9 cellular contexts compared by ENCODE assay signal in the genomic region with DNA sequence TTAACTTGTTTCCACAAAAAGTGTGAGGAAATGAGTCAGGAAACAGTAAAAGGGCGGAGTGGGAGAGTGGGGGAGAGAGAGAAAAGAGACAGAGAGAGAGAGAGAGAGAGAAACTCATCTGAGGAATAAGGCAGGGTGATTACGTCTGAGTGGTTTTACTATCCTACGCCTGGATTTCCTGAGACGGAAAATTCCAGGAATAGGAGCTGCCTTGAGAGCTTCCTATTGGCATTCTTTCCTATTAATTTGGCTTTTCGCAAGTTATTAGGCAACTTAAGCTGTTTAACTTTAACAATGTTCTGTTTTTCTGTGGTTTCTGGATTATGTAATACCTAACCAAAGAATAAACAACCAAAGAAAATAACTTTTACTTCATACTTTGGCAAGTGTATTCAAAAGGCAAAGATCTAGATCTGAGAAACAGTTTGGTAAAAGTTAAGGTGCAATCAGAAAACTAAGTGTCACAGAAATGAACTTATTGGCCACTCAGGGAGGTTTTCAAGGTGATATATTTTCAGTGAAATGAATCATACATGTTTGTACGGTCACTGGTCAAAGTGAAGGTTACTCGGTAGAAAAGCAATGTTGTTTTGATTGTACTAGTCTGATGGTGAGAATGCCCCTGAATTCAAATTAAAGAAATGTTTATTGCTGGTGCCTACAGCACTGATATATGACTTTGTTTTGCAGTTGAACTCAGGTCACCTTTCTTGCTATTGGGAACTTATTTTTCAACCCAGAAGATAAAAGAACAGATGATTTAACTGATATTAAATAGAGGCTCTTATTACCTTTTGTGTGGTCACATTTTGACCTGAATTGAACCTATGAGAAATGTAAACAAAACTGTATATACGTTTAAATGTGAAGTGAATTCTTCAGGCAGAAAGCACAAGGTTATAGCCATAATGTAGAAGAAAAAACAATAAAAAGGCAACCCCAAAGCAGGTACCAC. TPM values are rescaled to one million over a fixed set of nuclear protein-coding genes. Genes with fewer than 3 reads are reported as not detected.
A peak's percentile ranks its signal among the peaks of the same experiment; 100 is the strongest.
DNase-seq lines count a peak whose midpoint lies in the region; ATAC-seq, FAIRE-seq and TF ChIP-seq lines count a peak whose summit lies in the region.
"Had no signal": no experiment of that assay in that cellular context is flagged by ENCODE, and none has a peak within 500 bp of the region (broad histone marks: within the 10 kb centered on the region; RNA-seq: fewer than 3 reads in every experiment).

No MANE protein-coding gene starts in this region.

- H3K27me3 Mint-ChIP-seq in type B pancreatic cell: no peaks in the 10 kb centered on the region

- TF ChIP-seq EP300 in HepG2 (IDR thresholded peaks at IDR 0.05; ENCODE audit: low read depth in 2 of 2, low read length in 2 of 2): 0 out of 4 replicates have a peak, but pooled peaks of 1 of the 2 experiments have one; percentile 31
- no peak for TF ChIP-seq EP300 in HepG2 (CRISPR knock-in tag; IDR thresholded peaks at IDR 0.05; ENCODE audit: borderline replicate concordance)

- no peak for TF ChIP-seq RAD21 in HepG2 (CRISPR knock-in tag; IDR thresholded peaks at IDR 0.05)

- ATAC-seq in DND-41 (ENCODE audit: insufficient read depth, low read depth) (peak; percentile 81), body of pancreas (peak; percentile 73), HepG2 (peak; percentile 80)

- no peaks in the 10 kb centered on the region for H3K9me2 ChIP-seq in GM23248 (ENCODE audit: insufficient read depth)

- BruUV-seq in HepG2 (replicated peaks; lab: Mats Ljungman, UMichigan): no TSS peak

- peaks cover 30% of the 10 kb centered on the region for H3K4me1 Mint-ChIP-seq in type B pancreatic cell (ENCODE audit: unreplicated experiment)

- TF ChIP-seq POLR2A in body of pancreas (IDR thresholded peaks at IDR 0.05) (no peak), HepG2 (IDR thresholded peaks at IDR 0.05; ENCODE audit: insufficient read depth in 1 of 2, low read depth in 2 of 2, low read length in 2 of 2) (no peak)

- H4K20me1 ChIP-seq in DND-41 (ENCODE audit: insufficient read depth, low read length): no peaks in the 10 kb centered on the region
- no peaks in the 10 kb centered on the region for H4K20me1 ChIP-seq in GM23248 (ENCODE audit: insufficient read depth)
- no peaks in the 10 kb centered on the region for H4K20me1 ChIP-seq in HepG2 (ENCODE audit: insufficient read depth, low read length)

- peaks cover 5% of the 10 kb centered on the region for H3K9me3 Mint-ChIP-seq in type B pancreatic cell

- H3K36me3 Mint-ChIP-seq in type B pancreatic cell: peaks cover 3% of the 10 kb centered on the region

- TF ChIP-seq CTCF in DND-41 (IDR thresholded peaks at IDR 0.05; ENCODE audit: borderline replicate concordance, extremely low read depth, low read length, poor library complexity, severe bottlenecking) (no peak), body of pancreas (IDR thresholded peaks at IDR 0.05) (no peak), HepG2 (CRISPR knock-in tag; IDR thresholded peaks at IDR 0.05) (no peak), type B pancreatic cell (conservative IDR thresholded peaks at IDR 0.05) (no peak)

- H3K4me3 ChIP-seq in DND-41 (ENCODE audit: low read depth in 1 of 2, low read length in 2 of 2): no peak overlapping the region
- peak overlapping the region; percentile 62 for H3K4me3 ChIP-seq in GM23248
- H3K4me3 ChIP-seq in body of pancreas: no peak overlapping the region
- H3K4me3 ChIP-seq in HepG2 (replicated peaks in 1 of 3; ENCODE audit: insufficient read depth in 1 of 3, low read depth in 2 of 3, low read length in 3 of 3): peak overlapping the region in 1 of 3 experiments; percentile 17; a peak in 1 of 6 replicates
- H3K4me3 ChIP-seq in H7 (ENCODE audit: insufficient read depth, low read depth, low read length): no peak overlapping the region
- H3K4me3 ChIP-seq: SJCRH30 had no signal

- H3K4me1 ChIP-seq in DND-41 (ENCODE audit: insufficient read depth, low read length) (peaks cover 24% of the 10 kb centered on the region), GM23248 (ENCODE audit: insufficient read depth) (peaks cover 15% of the 10 kb centered on the region), body of pancreas (peaks cover 32% of the 10 kb centered on the region), HepG2 (ENCODE audit: insufficient read depth, low read length) (peaks cover 34% of the 10 kb centered on the region)
- H3K4me1 ChIP-seq: SJCRH30 had no signal

- intact Hi-C loops in body of pancreas (cut with DNase I) (no loop called here), HepG2 (cut with micrococcal nuclease; ENCODE audit: unreplicated experiment) (no loop called here)

- no peak overlapping the region for H3K9ac ChIP-seq in DND-41 (ENCODE audit: low read depth, low read length)
- H3K9ac ChIP-seq in GM23248: peak overlapping the region; percentile 43
- peak overlapping the region; percentile 6; the same call in 1 of the 2 replicates for H3K9ac ChIP-seq in HepG2 (ENCODE audit: insufficient read depth, low read depth, low read length)

- H3K36me3 ChIP-seq in DND-41 (ENCODE audit: insufficient read depth, low read length): no peaks in the 10 kb centered on the region
- no peaks in the 10 kb centered on the region for H3K36me3 ChIP-seq in GM23248 (ENCODE audit: low read depth)
- H3K36me3 ChIP-seq in body of pancreas (replicated peaks in 1 of 2; ENCODE audit: insufficient read depth in 1 of 2, low read depth in 2 of 2): no peaks in the 10 kb centered on the region
- no peaks in the 10 kb centered on the region for H3K36me3 ChIP-seq in HepG2 (replicated peaks in 1 of 2; ENCODE audit: control insufficient read depth in 1 of 2, insufficient read depth in 2 of 2, low read length in 2 of 2)
- no peaks in the 10 kb centered on the region for H3K36me3 ChIP-seq in H7 (replicated peaks; ENCODE audit: control insufficient read depth, insufficient read depth, low read length)
- H3K36me3 ChIP-seq: SJCRH30 had no signal

- no peaks in the 10 kb centered on the region for H3K9me3 ChIP-seq in DND-41 (ENCODE audit: insufficient read depth, low read length, severe bottlenecking)
- H3K9me3 ChIP-seq in GM23248 (ENCODE audit: low read depth): no peaks in the 10 kb centered on the region
- no peaks in the 10 kb centered on the region for H3K9me3 ChIP-seq in body of pancreas
- no peaks in the 10 kb centered on the region for H3K9me3 ChIP-seq in HepG2 (ENCODE audit: low read length)
- H3K9me3 ChIP-seq: SJCRH30 had no signal

- H3K27me3 ChIP-seq in DND-41 (ENCODE audit: insufficient read depth, low read length, poor library complexity) (no peaks in the 10 kb centered on the region), GM23248 (replicated peaks; ENCODE audit: insufficient read depth) (no peaks in the 10 kb centered on the region), body of pancreas (no peaks in the 10 kb centered on the region), HepG2 (ENCODE audit: control insufficient read depth in 1 of 2, insufficient read depth in 2 of 2, low read length in 2 of 2) (no peaks in the 10 kb centered on the region), H7 (ENCODE audit: control insufficient read depth, insufficient read depth, low read length) (no peaks in the 10 kb centered on the region)
- H3K27me3 ChIP-seq: SJCRH30 had no signal

- peak overlapping the region; percentile 90 for H3K27ac Mint-ChIP-seq in type B pancreatic cell

- peaks cover 14% of the 10 kb centered on the region; the same call in 1 of the 2 replicates for H3F3A ChIP-seq in GM23248 (ENCODE audit: insufficient read depth)

- in situ Hi-C loops in GM23248 (cut with MboI): no loop called here
- in situ Hi-C loops in HepG2 (cut with HindIII; ENCODE audit: extremely low pct_ligation_motif_present, low pct_unique_long_range_greater_than_20kb): no loop called here

- POLR2A ChIA-PET in HepG2 (lab: Yijun Ruan, JAX): interaction anchor here (1.0 to 1.5 kb wide), 2 partner anchors 10 to 47 kb away, joined by 3 to 5 read pairs; no protein-coding TSS in a partner anchor

- CTCF ChIA-PET in HepG2 (lab: Yijun Ruan, JAX; ENCODE audit: low intra/inter-chr PET ratio, low total read pairs): no interaction called here

- H3K4me2 ChIP-seq in DND-41 (ENCODE audit: insufficient read depth, low read length): peak overlapping the region; percentile 25; the same call in 1 of the 2 replicates
- peak overlapping the region; percentile 84 for H3K4me2 ChIP-seq in GM23248 (ENCODE audit: unreplicated experiment)
- peak overlapping the region; percentile 49 for H3K4me2 ChIP-seq in HepG2 (ENCODE audit: low read depth, low read length)

- peak overlapping the region; percentile 46 for H3K4me3 Mint-ChIP-seq in type B pancreatic cell

- FAIRE-seq in HepG2 (lab: Jason Lieb, UNC): no peak

- H2AFZ ChIP-seq in DND-41 (ENCODE audit: low read depth, low read length): peak overlapping the region; percentile 48; the same call in 1 of the 2 replicates
- peak overlapping the region; percentile 73 for H2AFZ ChIP-seq in GM23248
- peak overlapping the region; percentile 39 for H2AFZ ChIP-seq in HepG2 (ENCODE audit: low read length)

- H3K27ac ChIP-seq in DND-41 (ENCODE audit: low read length) (peak overlapping the region; percentile 48), GM23248 (peak overlapping the region; percentile 68), body of pancreas (peak overlapping the region; percentile 33 to 75 (median 70)), HepG2 (ENCODE audit: extremely low read length, insufficient read depth, low read length) (peak overlapping the region; percentile 67)
- H3K27ac ChIP-seq: SJCRH30 had no signal

- H3K79me2 ChIP-seq in DND-41 (ENCODE audit: insufficient read depth, low read length): no peaks in the 10 kb centered on the region
- no peaks in the 10 kb centered on the region for H3K79me2 ChIP-seq in GM23248 (ENCODE audit: insufficient read depth)
- H3K79me2 ChIP-seq in HepG2 (ENCODE audit: insufficient read depth, low read length): no peaks in the 10 kb centered on the region

- 4 to 8% methylated on average over 8 of the region's 8 CpGs for WGBS in GM23248 (ENCODE audit: low coverage in 1 of 2, low lambda C conversion rate in 2 of 2, missing lambda C conversion rate in 2 of 2), 2 experiments
- 16 to 25% methylated on average over 8 of the region's 8 CpGs for WGBS in body of pancreas, 2 donors
- 13% methylated on average over 8 of the region's 8 CpGs for WGBS in HepG2 (ENCODE audit: low lambda C conversion rate)

- DNase-seq in DND-41 (peak; percentile 50), GM23248 (peak; percentile 85), NCI-H69 (lab: John Stamatoyannopoulos, UW) (peak; percentile 53), body of pancreas (peak in 1 of 4 donors; percentile 36), HepG2 (ENCODE audit: low spot score) (peak; percentile 61), type B pancreatic cell (ENCODE audit: extremely low spot score, unreplicated experiment) (no peak), UCSD-AML1 (lab: John Stamatoyannopoulos, UW; ENCODE audit: unreplicated experiment) (no peak), H7 (no peak)

RNA-seq across cellular contexts. Expression of gene TNFSF10, which starts 39.9 kb away (rescaled TPM):
- total RNA-seq in GM23248 (2014; rRNA removed; shearing (Covaris generic)): 0.63 TPM in 1 of 2 replicates, not detected in the other
- polyA plus RNA-seq in GM23248 (2016; fragmentation: Nextera tagmentation; extraction: Ambion mirVana) (not detected in 2 replicates), HepG2 (2011; rRNA removed) (9.9 and 20.3 TPM in 2 replicates)
- total RNA-seq in body of pancreas (10 to 100 TPM; 27.5 to 40.9 TPM), HepG2 (2016; rRNA removed; fragmentation: Illumina TruSeq; extraction: Trizol) (5.3 and 8.4 TPM in 2 replicates), type B pancreatic cell (ENCODE audit: low replicate concordance) (48.1 and 77.3 TPM in 2 replicates)
- total RNA-seq in HepG2 (2016; cell fraction: cytosol; rRNA removed; fragmentation: Illumina TruSeq; extraction: Trizol; ENCODE audit: low read depth): 1.4 and 1.9 TPM in 2 replicates
- total RNA-seq in HepG2 (2016; cell fraction: insoluble cytoplasmic fraction; rRNA removed; fragmentation: Illumina TruSeq; extraction: Trizol): 6.3 and 9.1 TPM in 2 replicates
- total RNA-seq in HepG2 (2016; cell fraction: membrane; rRNA removed; fragmentation: Illumina TruSeq; extraction: Trizol): 2.8 and 4.1 TPM in 2 replicates
- total RNA-seq in HepG2 (2016; cell fraction: nucleus; rRNA removed; fragmentation: Illumina TruSeq; extraction: Trizol): 6.0 and 7.6 TPM in 2 replicates
- polyA plus RNA-seq in HepG2 (2011; cell fraction: cytosol; rRNA removed): 7.7 and 20.5 TPM in 2 replicates
- polyA plus RNA-seq in HepG2 (2011; cell fraction: nucleus; rRNA removed): 1.8 and 3.8 TPM in 2 replicates
- 30.8 and 49.4 TPM in 2 replicates for polyA plus RNA-seq in HepG2 (2012)
- polyA plus RNA-seq in HepG2 (2016; cell fraction: cytosol; fragmentation: Illumina TruSeq; extraction: Trizol; ENCODE audit: low read depth): 1.2 and 1.3 TPM in 2 replicates
- 5.5 and 5.7 TPM in 2 replicates for polyA plus RNA-seq in HepG2 (2016; cell fraction: insoluble cytoplasmic fraction; fragmentation: Illumina TruSeq; extraction: Trizol; ENCODE audit: low read depth)
- polyA plus RNA-seq in HepG2 (2016; cell fraction: membrane; fragmentation: Illumina TruSeq; extraction: Trizol; ENCODE audit: low read depth): 1.5 and 2.5 TPM in 2 replicates
- polyA plus RNA-seq in HepG2 (2016; cell fraction: nucleus; fragmentation: Illumina TruSeq; extraction: Trizol; ENCODE audit: insufficient read depth, low read depth): 9.4 and 10.5 TPM in 2 replicates
- 1.5 and 11.8 TPM in 2 replicates for polyA minus RNA-seq in HepG2 (2011; rRNA and poly(A)+ RNA removed; ENCODE audit: low replicate concordance)
- 2.1 and 6.0 TPM in 2 replicates for polyA minus RNA-seq in HepG2 (2011; cell fraction: cytosol; rRNA and poly(A)+ RNA removed)
- 5.4 and 9.8 TPM in 2 replicates for polyA minus RNA-seq in HepG2 (2011; cell fraction: nucleus; rRNA and poly(A)+ RNA removed)
- not detected in 2 replicates for total RNA-seq in H7 (2014; rRNA removed; shearing (Covaris generic))
- total RNA-seq: SJCRH30 had no signal

Comparison
In these comparisons a context has a peak if more than half of its experiments do, and no peak if none do; other contexts are left out.
1. DNase-seq: peak in DND-41 (single experiment), GM23248 (single experiment), NCI-H69 (single experiment) and HepG2 (single experiment); none in type B pancreatic cell (single experiment), UCSD-AML1 (single experiment) and H7 (single experiment).
2. H3K4me2 ChIP-seq: peak in every context shown above with its lines; median percentile 84 in GM23248; 49 in HepG2; 25 in DND-41.
3. Peak in every context shown above with its lines, with median percentiles within 50 percentile points of each other: ATAC-seq, H2AFZ ChIP-seq and H3K27ac ChIP-seq.